ENCODE assay signal across 12 cellular contexts in the genomic region with DNA sequence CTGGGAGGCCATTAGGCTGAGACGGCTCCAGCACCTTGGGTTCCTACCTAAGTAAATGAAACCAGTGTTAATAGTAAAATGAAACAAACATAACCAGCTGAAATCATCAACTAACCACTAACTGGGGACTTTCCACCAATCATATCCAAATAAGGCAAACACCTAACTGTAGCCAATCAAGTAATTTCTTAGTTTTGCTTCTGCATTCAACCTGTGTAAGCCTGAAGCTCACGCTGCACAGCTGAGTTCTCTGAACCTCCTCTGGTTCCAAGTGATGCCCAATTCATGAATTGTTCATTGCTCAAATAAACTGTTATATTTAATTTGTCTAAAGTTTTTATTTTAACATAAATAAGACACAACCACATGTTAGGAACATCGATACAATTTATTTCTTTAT. TPM values are rescaled to one million over a fixed set of nuclear protein-coding genes. Genes with fewer than 3 reads are reported as not detected.
DNase-seq lines count a peak whose midpoint lies in the region; ATAC-seq, FAIRE-seq and TF ChIP-seq lines count a peak whose summit lies in the region.
"Had no signal": no experiment of that assay in that cellular context is flagged by ENCODE, and none has a peak within 500 bp of the region (broad histone marks: within the 10 kb centered on the region; RNA-seq: fewer than 3 reads in every experiment).

No MANE protein-coding gene starts in this region.

- H3K9me3 ChIP-seq in DOHH2 (ENCODE audit: control insufficient read depth, insufficient read depth, low read length), result no peaks in the 10 kb centered on the region
- no peaks in the 10 kb centered on the region for H3K9me3 ChIP-seq in tibial nerve
- H3K9me3 ChIP-seq: gastroesophageal sphincter had no signal

- no peaks in the 10 kb centered on the region for H3K9me2 ChIP-seq in DOHH2 (replicated peaks; ENCODE audit: control insufficient read depth, low read length)

- 63 to 92% methylated on average over 3 of the region's 3 CpGs for WGBS in tibial nerve, 2 donors

- FAIRE-seq in GM19239 (lab: Jason Lieb, UNC), result peak; percentile 35

- TF ChIP-seq POLR2A in tibial nerve (IDR thresholded peaks at IDR 0.05), result no peak

- intact Hi-C loops in posterior vena cava (cut with DNase I), result no loop called here

- TF ChIP-seq EP300 in tibial nerve (IDR thresholded peaks at IDR 0.05), result no peak

- H3K9ac ChIP-seq in KMS-11, result peak overlapping the region; percentile 57; the same call in 1 of the 2 replicates

- peak overlapping the region; percentile 37 for H3K4me2 ChIP-seq in DOHH2 (ENCODE audit: low read length)
- peak overlapping the region; percentile 93 for H3K4me2 ChIP-seq in KMS-11

- ATAC-seq in HG02840 (IDR thresholded peaks at IDR 0.05; ENCODE audit: low FRiP score, unreplicated experiment) (peak; percentile 82), omental fat pad (ENCODE audit: low FRiP score) (no peak)
- ATAC-seq: gastroesophageal sphincter had no signal

- H3K27me3 ChIP-seq in DOHH2 (ENCODE audit: control insufficient read depth, low read length) (no peaks in the 10 kb centered on the region), KMS-11 (ENCODE audit: insufficient read depth, low read depth) (no peaks in the 10 kb centered on the region), tibial nerve (no peaks in the 10 kb centered on the region)
- H3K27me3 ChIP-seq: MG63 had no signal

- peak; percentile 7 for DNase-seq in GM19239 (ENCODE audit: insufficient read length, low spot score)
- DNase-seq in NCI-H1417 (lab: John Stamatoyannopoulos, UW), result no peak
- DNase-seq in omental fat pad (ENCODE audit: low spot score), result no peak
- no peak for DNase-seq in posterior vena cava (ENCODE audit: low spot score)
- DNase-seq in tibial nerve (ENCODE audit: low spot score in 2 of 2), result no peak
- DNase-seq: activated CD8-positive, alpha-beta memory T cell treated with anti-CD3 and anti-CD28 coated beads for 24 hours; AML-193; MG63 had no signal

- H3K4me3 ChIP-seq in DOHH2 (ENCODE audit: low read length) (no peak overlapping the region), KMS-11 (IDR thresholded peaks at IDR 0.05; ENCODE audit: insufficient read depth, low read depth, low read length) (no peak overlapping the region), tibial nerve (no peak overlapping the region)
- H3K4me3 ChIP-seq: gastroesophageal sphincter, MG63 had no signal

- no peak overlapping the region; the same call in 1 of the 2 replicates for H2AFZ ChIP-seq in KMS-11 (ENCODE audit: low read depth)

- H4K20me1 ChIP-seq in DOHH2 (ENCODE audit: control insufficient read depth, insufficient read depth, low read depth, low read length) (no peaks in the 10 kb centered on the region), KMS-11 (ENCODE audit: insufficient read depth) (no peaks in the 10 kb centered on the region)

- no peak overlapping the region for H3K27ac ChIP-seq in DOHH2 (ENCODE audit: low read depth, low read length)
- H3K27ac ChIP-seq in KMS-11, result peak overlapping the region; percentile 92
- no peak overlapping the region for H3K27ac ChIP-seq in tibial nerve
- H3K27ac ChIP-seq: gastroesophageal sphincter had no signal

- no peaks in the 10 kb centered on the region for H3K79me2 ChIP-seq in DOHH2 (ENCODE audit: control insufficient read depth, low read length)
- H3K79me2 ChIP-seq in KMS-11 (ENCODE audit: insufficient read depth, low read depth), result no peaks in the 10 kb centered on the region

- H3K4me1 ChIP-seq in DOHH2 (ENCODE audit: control insufficient read depth, low read length) (peaks cover 7% of the 10 kb centered on the region), KMS-11 (ENCODE audit: low read depth, poor library complexity, severe bottlenecking) (peaks cover 54% of the 10 kb centered on the region), tibial nerve (no peaks in the 10 kb centered on the region)
- H3K4me1 ChIP-seq: gastroesophageal sphincter had no signal

- H3K36me3 ChIP-seq in DOHH2 (ENCODE audit: control insufficient read depth, low read length) (no peaks in the 10 kb centered on the region), KMS-11 (ENCODE audit: insufficient read depth) (no peaks in the 10 kb centered on the region), tibial nerve (no peaks in the 10 kb centered on the region)
- H3K36me3 ChIP-seq: gastroesophageal sphincter, MG63 had no signal

- H3F3A ChIP-seq in DOHH2 (ENCODE audit: control insufficient read depth, insufficient read depth), result no peaks in the 10 kb centered on the region

- no peak for TF ChIP-seq CTCF in DOHH2 (IDR thresholded peaks at IDR 0.05; ENCODE audit: low read depth, low read length, poor library complexity, severe bottlenecking)
- no peak for TF ChIP-seq CTCF in KMS-11 (conservative IDR thresholded peaks at IDR 0.05; ENCODE audit: low read depth, low read length)
- no peak for TF ChIP-seq CTCF in omental fat pad (IDR thresholded peaks at IDR 0.05)
- TF ChIP-seq CTCF in tibial nerve (IDR thresholded peaks at IDR 0.05), result no peak

RNA-seq across cellular contexts. Expression of a gene that starts 22.5 kb away (rescaled TPM):
- total RNA-seq in omental fat pad (1 to 10 TPM in 1 of 4 donors, under 1 TPM in 2, not detected in 1; 0.16 to 1.1 (median 0.25) TPM), posterior vena cava (not detected), tibial nerve (1 to 10 TPM; 2.0 to 2.5 (median 2.4) TPM)

RNA-seq across cellular contexts. Expression of a gene that starts 49.4 kb away (rescaled TPM):
- 10 to 100 TPM in 3 of 4 donors, 1 to 10 TPM in 1; 9.6 to 40.6 (median 32.1) TPM for total RNA-seq in omental fat pad
- total RNA-seq in posterior vena cava, result 10 to 100 TPM; 32.2 to 34.9 TPM
- total RNA-seq in tibial nerve, result 10 to 100 TPM; 13.1 to 22.9 (median 13.8) TPM
